13 cellular contexts compared by ENCODE assay signal in genomic region chr10:971150-971542, GRCh38. TPM values are rescaled to one million over a fixed set of nuclear protein-coding genes. Genes with fewer than 3 reads are reported as not detected.
DNase-seq lines count a peak whose midpoint lies in the region; ATAC-seq and TF ChIP-seq lines count a peak whose summit lies in the region.
"Had no signal": no experiment of that assay in that cellular context is flagged by ENCODE, and none has a peak within 500 bp of the region (broad histone marks: within the 10 kb centered on the region; RNA-seq: fewer than 3 reads in every experiment).

No MANE protein-coding gene starts in this region.

- no peak for TF ChIP-seq EP300 in esophagus muscularis mucosa (IDR thresholded peaks at IDR 0.05)

- H3K79me2 ChIP-seq in mesendoderm (ENCODE audit: control insufficient read depth, insufficient read depth, low read length) = no peaks in the 10 kb centered on the region

- H3K27ac ChIP-seq in HL-60 (replicated peaks) = no peak overlapping the region
- H3K27ac ChIP-seq in esophagus muscularis mucosa (replicated peaks in 1 of 4) = peak overlapping the region; percentile 36 to 70 (median 50)
- no peak overlapping the region for H3K27ac ChIP-seq in prostate gland
- no peak overlapping the region for H3K27ac ChIP-seq in mesendoderm (ENCODE audit: low read depth, low read length)
- H3K27ac ChIP-seq: BLaER1, colonic mucosa had no signal

- DNase-seq in ACHN = peak; percentile 31
- DNase-seq in HL-60 (ENCODE audit: low read depth in 1 of 2, low spot score in 1 of 2) = peak; percentile 18 to 55
- no peak for DNase-seq in esophagus muscularis mucosa (ENCODE audit: extremely low spot score)
- peak in 1 of 3 donors; percentile 16 for DNase-seq in mucosa of descending colon
- DNase-seq in prostate gland (ENCODE audit: low spot score) = no peak
- no peak for DNase-seq in LoVo (ENCODE audit: low spot score)
- DNase-seq in mesendoderm = no peak
- DNase-seq: activated CD4-positive, CD25-positive, alpha-beta regulatory T cell treated with anti-CD3 and anti-CD28 coated beads, Interleukin-2, amount 50 U/mL, for 72 hours; NCI-H1694; trophoblast cell had no signal

- H3K27me3 ChIP-seq in HL-60 (ENCODE audit: insufficient read depth, poor library complexity, severe bottlenecking) (no peaks in the 10 kb centered on the region), esophagus muscularis mucosa (no peaks in the 10 kb centered on the region), prostate gland (replicated peaks; ENCODE audit: insufficient read depth) (no peaks in the 10 kb centered on the region), mesendoderm (ENCODE audit: insufficient read depth, low read length, poor library complexity) (no peaks in the 10 kb centered on the region)
- H3K27me3 ChIP-seq: BLaER1, colonic mucosa had no signal

- H3K18ac ChIP-seq in mesendoderm (ENCODE audit: low read length) = no peak overlapping the region

- no peak for TF ChIP-seq POLR2A in esophagus muscularis mucosa (IDR thresholded peaks at IDR 0.05; ENCODE audit: low read depth)
- no peak for TF ChIP-seq POLR2A in prostate gland (IDR thresholded peaks at IDR 0.05)

- WGBS in esophagus muscularis mucosa = 42% methylated on average over 4 of the region's 4 CpGs
- WGBS in prostate gland = 66% methylated on average over 4 of the region's 4 CpGs
- no CpG with 5 or more reads among the region's 4 CpGs for WGBS in mesendoderm (ENCODE audit: extremely low coverage, insufficient coverage, low lambda C conversion rate)

- H3K79me1 ChIP-seq in mesendoderm (ENCODE audit: low read length) = no peaks in the 10 kb centered on the region

- H4K5ac ChIP-seq in mesendoderm (ENCODE audit: low read length) = no peak overlapping the region

- H3K36me3 ChIP-seq in esophagus muscularis mucosa = no peaks in the 10 kb centered on the region
- H3K36me3 ChIP-seq in mucosa of descending colon (ENCODE audit: low read depth) = no peaks in the 10 kb centered on the region
- no peaks in the 10 kb centered on the region for H3K36me3 ChIP-seq in prostate gland
- no peaks in the 10 kb centered on the region for H3K36me3 ChIP-seq in mesendoderm (ENCODE audit: control insufficient read depth, insufficient read depth, low read length)
- H3K36me3 ChIP-seq: BLaER1, colonic mucosa had no signal

- no peak overlapping the region for H3K4ac ChIP-seq in mesendoderm (ENCODE audit: low read depth, low read length)

- H2BK5ac ChIP-seq in mesendoderm (ENCODE audit: low read length) = no peak overlapping the region

- intact Hi-C loops in esophagus muscularis mucosa (cut with DNase I) = no loop called here
- intact Hi-C loops in mucosa of descending colon (cut with DNase I, micrococcal nuclease) = no loop called here
- intact Hi-C loops in prostate gland (cut with DNase I) = no loop called here

- no peak overlapping the region for H3K56ac ChIP-seq in mesendoderm (ENCODE audit: low read length)

- H3K9me3 ChIP-seq in esophagus muscularis mucosa (no peaks in the 10 kb centered on the region), mucosa of descending colon (no peaks in the 10 kb centered on the region), prostate gland (no peaks in the 10 kb centered on the region)
- H3K9me3 ChIP-seq: BLaER1, colonic mucosa had no signal

- H3K4me1 ChIP-seq in esophagus muscularis mucosa (peaks cover 0 to 21% (median 19%) of the 10 kb centered on the region in 4 donors), mucosa of descending colon (ENCODE audit: low read depth) (peaks cover 13% of the 10 kb centered on the region), prostate gland (replicated peaks) (no peaks in the 10 kb centered on the region), mesendoderm (ENCODE audit: control insufficient read depth, low read depth, low read length) (peaks cover 2% of the 10 kb centered on the region)
- H3K4me1 ChIP-seq: colonic mucosa had no signal

- H3K4me3 ChIP-seq in HL-60 (replicated peaks; ENCODE audit: insufficient read depth, low read length) (no peak overlapping the region), esophagus muscularis mucosa (peak overlapping the region in 2 of 4 donors; percentile 8 to 9), mucosa of descending colon (no peak overlapping the region), prostate gland (no peak overlapping the region), mesendoderm (ENCODE audit: low read length) (no peak overlapping the region)
- H3K4me3 ChIP-seq: BLaER1, colonic mucosa had no signal

- no peak overlapping the region for H3K9ac ChIP-seq in mesendoderm (ENCODE audit: low read length)
- H3K9ac ChIP-seq: BLaER1 had no signal

- no peak for TF ChIP-seq CTCF in HL-60 (IDR thresholded peaks at IDR 0.05; ENCODE audit: insufficient read depth, low read length)
- no peak for TF ChIP-seq CTCF in esophagus muscularis mucosa (IDR thresholded peaks at IDR 0.05)
- TF ChIP-seq CTCF in mucosa of descending colon (IDR thresholded peaks at IDR 0.05) = no peak
- no peak for TF ChIP-seq CTCF in prostate gland (IDR thresholded peaks at IDR 0.05)

- H2BK15ac ChIP-seq in mesendoderm (replicated peaks; ENCODE audit: low read depth) = no peak overlapping the region

- no peak overlapping the region for H2BK120ac ChIP-seq in mesendoderm (ENCODE audit: low read depth, low read length)

- H4K8ac ChIP-seq in mesendoderm (ENCODE audit: low read depth, low read length) = no peak overlapping the region

- no peak overlapping the region for H3K4me2 ChIP-seq in mesendoderm (ENCODE audit: low read length)
- H3K4me2 ChIP-seq: BLaER1 had no signal

- no peak overlapping the region for H3K23ac ChIP-seq in mesendoderm (ENCODE audit: low read length)

- no peak overlapping the region for H2AK5ac ChIP-seq in mesendoderm (ENCODE audit: low read length)

- in situ Hi-C loops in ACHN (cut with HindIII; ENCODE audit: low pct_ligation_motif_present, low pct_unique_long_range_greater_than_20kb, low sequenced_read_pairs) = no loop called here

- ATAC-seq in mucosa of descending colon (peak; percentile 27), GM21576 (IDR thresholded peaks at IDR 0.05; ENCODE audit: unreplicated experiment) (no peak)

RNA-seq across cellular contexts. Expression of gene GTPBP4, which starts 17.1 kb away (rescaled TPM):
- total RNA-seq in esophagus muscularis mucosa = 10 to 100 TPM; 18.3 to 39.1 (median 27.4) TPM
- total RNA-seq in mucosa of descending colon = 10 to 100 TPM; 19.2 to 27.8 (median 26.6) TPM
- total RNA-seq in prostate gland = 10 to 100 TPM; 15.6 to 39.9 TPM
- polyA plus RNA-seq in mesendoderm (2013, experiment 1 of 2) = 66.3 TPM
- polyA plus RNA-seq in mesendoderm (2013, experiment 2 of 2) = 64.8 TPM

RNA-seq across cellular contexts. Expression of gene LARP4B, which starts 39.6 kb away (rescaled TPM):
- total RNA-seq in esophagus muscularis mucosa = 10 to 100 TPM; 35.6 to 43.1 (median 38.2) TPM
- total RNA-seq in mucosa of descending colon = 100 to 1,000 TPM in 2 of 3 donors, 10 to 100 TPM in 1; 97.5 to 155 (median 116) TPM
- total RNA-seq in prostate gland = 10 to 100 TPM; 51.9 to 95.4 TPM
- 20.0 TPM for polyA plus RNA-seq in mesendoderm (2013, experiment 1 of 2)
- polyA plus RNA-seq in mesendoderm (2013, experiment 2 of 2) = 19.7 TPM

RNA-seq across cellular contexts. Expression of gene IDI2, which starts 54.5 kb away (rescaled TPM):
- total RNA-seq in esophagus muscularis mucosa (not detected), mucosa of descending colon (not detected), prostate gland (not detected)
- not detected for polyA plus RNA-seq in mesendoderm (2013, experiment 1 of 2)
- not detected for polyA plus RNA-seq in mesendoderm (2013, experiment 2 of 2)
- total RNA-seq: colonic mucosa had no signal

Comparison
In these comparisons a context has a peak if more than half of its experiments do, and no peak if none do; other contexts are left out.
1. DNase-seq: peak in ACHN (single experiment) and HL-60 (2 of 2); none in esophagus muscularis mucosa (single experiment), prostate gland (single experiment), LoVo (single experiment) and mesendoderm (single experiment).
2. H3K27ac ChIP-seq: peak in esophagus muscularis mucosa (4 of 4); none in HL-60 (single experiment), prostate gland (0 of 2) and mesendoderm (single experiment).